8 cellular contexts compared by ENCODE assay signal in the genomic region with DNA sequence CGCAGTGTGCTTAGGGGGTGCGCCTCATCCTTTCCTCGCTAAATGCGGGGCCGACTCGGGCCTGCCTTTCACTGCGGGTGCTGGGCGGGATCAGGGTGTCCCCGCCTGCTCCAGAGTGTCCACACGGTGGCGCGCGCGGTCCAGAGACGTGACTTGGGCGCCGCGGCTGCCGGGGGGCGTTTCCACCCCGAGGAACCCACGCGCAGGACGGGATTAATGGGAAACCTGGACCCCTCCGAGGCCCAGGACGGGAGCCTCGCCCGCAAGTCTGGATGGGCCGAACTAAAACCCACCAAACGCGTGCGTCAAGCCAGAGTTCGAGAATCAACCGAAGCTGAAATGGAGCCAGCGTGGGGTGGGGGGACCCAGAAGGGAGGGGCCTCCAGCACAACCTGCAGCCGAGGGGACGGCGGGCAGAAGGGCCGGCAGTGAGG.
DNase-seq lines count a peak whose midpoint lies in the region; ATAC-seq, FAIRE-seq and TF ChIP-seq lines count a peak whose summit lies in the region.

No MANE protein-coding gene starts in this region.

- POLR2A ChIA-PET in HEK293T (lab: Yijun Ruan, JAX) = interaction anchor here (1.2 to 3.5 kb wide), 3 partner anchors 181 to 523 kb away, joined by 3 to 41 read pairs (median 3); partner anchors contain the start of gene WNK1

- DNase-seq in D721Med (ENCODE audit: insufficient read length, low spot score) (peak; percentile 99), HEK293T (ENCODE audit: extremely low spot score) (peak; percentile 93), NCI-H2227 (lab: John Stamatoyannopoulos, UW; ENCODE audit: unreplicated experiment) (peak; percentile 73), cerebellum (ENCODE audit: low spot score) (peak; percentile 86), kidney glomerular epithelial cell (lab: John Stamatoyannopoulos, UW) (peak; percentile 69)
- peak; percentile 83 to 85 for DNase-seq in activated CD4-positive, alpha-beta T cell treated with anti-CD3 and anti-CD28 coated beads for 24 hours (ENCODE audit: low read depth in 2 of 2)
- peak; percentile 92 for DNase-seq in stimulated activated CD4-positive, alpha-beta T cell treated with anti-CD3 and anti-CD28 coated beads, Interleukin-15, amount 100 ng/mL, for 24 hours

- CTCF ChIA-PET in HEK293T (lab: Yijun Ruan, JAX) = interaction anchor here (0.6 to 2.7 kb wide), 12 partner anchors 9 to 1036 kb away, joined by 3 to 17 read pairs (median 4); partner anchors contain the start of gene RAD52

- no peak for FAIRE-seq in D721Med (lab: Jason Lieb, UNC)

- TF ChIP-seq CTCF in D721Med (IDR thresholded peaks at IDR 0.05; ENCODE audit: insufficient read depth, missing control alignments) = peak; percentile 80

- ATAC-seq in HG03280 (IDR thresholded peaks at IDR 0.05; ENCODE audit: unreplicated experiment) = no peak

TF ChIP-seq in HEK293T, 16 proteins besides CTCF, POLR2A, EP300 and RAD21:
- TF ChIP-seq L3MBTL2 (conservative IDR thresholded peaks at IDR 0.05) = peak; percentile 46
- no peak; the same call in 1 of the 2 replicates for TF ChIP-seq FOXM1 (IDR thresholded peaks at IDR 0.05; ENCODE audit: borderline replicate concordance)
- no peak for TF ChIP-seq FOXK2 (IDR thresholded peaks at IDR 0.05)
- TF ChIP-seq ARNT (IDR thresholded peaks at IDR 0.05) = peak; percentile 72
- no peak for TF ChIP-seq SUZ12 (IDR thresholded peaks at IDR 0.05)
- no peak for TF ChIP-seq NFRKB (IDR thresholded peaks at IDR 0.05)
